Comparison of ENCODE assay signal across 1 cellular context in genomic region chr4:78656968-78657445, GRCh38.
TF ChIP-seq lines count a peak whose summit lies in the region.

No MANE protein-coding gene starts in this region.

TF ChIP-seq in K562, 482 proteins besides CTCF, POLR2A, EP300 and RAD21 (continued from another document and continues in another):
- TF ChIP-seq THAP7 (CRISPR knock-in tag; IDR thresholded peaks at IDR 0.05), result no peak
- TF ChIP-seq HNRNPLL (IDR thresholded peaks at IDR 0.05; ENCODE audit: low read depth, low read length, poor library complexity, severe bottlenecking), result no peak
- TF ChIP-seq RBFOX2 (IDR thresholded peaks at IDR 0.05; ENCODE audit: low read depth, low read length), result peak; percentile 25; the same call in 1 of the 2 replicates
- TF ChIP-seq ZBTB12 (CRISPR knock-in tag; IDR thresholded peaks at IDR 0.05), result no peak
- no peak for TF ChIP-seq ZNF518B (CRISPR knock-in tag; IDR thresholded peaks at IDR 0.05)
- TF ChIP-seq SREBF2 (CRISPR knock-in tag; IDR thresholded peaks at IDR 0.05), result no peak
- TF ChIP-seq ZNF143 (CRISPR knock-in tag; IDR thresholded peaks at IDR 0.05), result no peak
- no peak for TF ChIP-seq ZNF766 (CRISPR knock-in tag; conservative IDR thresholded peaks at IDR 0.05)
- TF ChIP-seq DACH1 (IDR thresholded peaks at IDR 0.05; ENCODE audit: partially characterized antibody), result no peak
- no peak for TF ChIP-seq TSC22D4 (tag; IDR thresholded peaks at IDR 0.05)
- peak; percentile 66; the same call in 1 of the 2 replicates for TF ChIP-seq ATF3 (IDR thresholded peaks at IDR 0.05)
- TF ChIP-seq ATF3 (CRISPR knock-in tag; conservative IDR thresholded peaks at IDR 0.05), result no peak
- no peak for TF ChIP-seq PRMT5 (CRISPR knock-in tag; IDR thresholded peaks at IDR 0.05)
- TF ChIP-seq DPF2 (IDR thresholded peaks at IDR 0.05), result no peak
- no peak for TF ChIP-seq ZNF639 (CRISPR knock-in tag; conservative IDR thresholded peaks at IDR 0.05 in 1 of 2, IDR thresholded peaks at IDR 0.05 in 1 of 2)
- TF ChIP-seq DDX20 (tag; IDR thresholded peaks at IDR 0.05; ENCODE audit: low read depth), result no peak
- no peak for TF ChIP-seq TEAD1 (CRISPR knock-in tag; IDR thresholded peaks at IDR 0.05)
- no peak for TF ChIP-seq HBP1 (CRISPR knock-in tag; IDR thresholded peaks at IDR 0.05)
- TF ChIP-seq HDAC2 (IDR thresholded peaks at IDR 0.05), result no peak
- TF ChIP-seq NCOA6 (IDR thresholded peaks at IDR 0.05), result no peak
- no peak for TF ChIP-seq RHOXF2B (CRISPR knock-in tag; conservative IDR thresholded peaks at IDR 0.05)
- no peak for TF ChIP-seq ZNF551 (CRISPR knock-in tag; IDR thresholded peaks at IDR 0.05)
- no peak for TF ChIP-seq NFIC (IDR thresholded peaks at IDR 0.05)
- no peak for TF ChIP-seq MYBL2 (IDR thresholded peaks at IDR 0.05; ENCODE audit: low read depth)
- no peak for TF ChIP-seq MYBL2 (CRISPR knock-in tag; IDR thresholded peaks at IDR 0.05; ENCODE audit: borderline replicate concordance)
- TF ChIP-seq KLF6 (CRISPR knock-in tag; IDR thresholded peaks at IDR 0.05; ENCODE audit: borderline replicate concordance), result no peak
- TF ChIP-seq ZNF79 (CRISPR knock-in tag; IDR thresholded peaks at IDR 0.05; ENCODE audit: low read depth), result no peak
- TF ChIP-seq ZC3H8 (IDR thresholded peaks at IDR 0.05), result no peak
- TF ChIP-seq TAF1 (IDR thresholded peaks at IDR 0.05; ENCODE audit: control insufficient read depth, extremely low read depth, insufficient read depth, low read length, severe bottlenecking), result no peak
- TF ChIP-seq RBM34 (IDR thresholded peaks at IDR 0.05; ENCODE audit: borderline replicate concordance, insufficient read depth, low read length), result no peak
- TF ChIP-seq ZNF717 (CRISPR knock-in tag; IDR thresholded peaks at IDR 0.05), result no peak
- no peak for TF ChIP-seq RBBP5 (IDR thresholded peaks at IDR 0.05; ENCODE audit: borderline replicate concordance, insufficient read depth, low read length, poor library complexity, severe bottlenecking)
- TF ChIP-seq ZC3H4 (CRISPR knock-in tag; IDR thresholded peaks at IDR 0.05; ENCODE audit: borderline replicate concordance), result no peak
- no peak for TF ChIP-seq MEIS2 (IDR thresholded peaks at IDR 0.05; ENCODE audit: partially characterized antibody)
- no peak for TF ChIP-seq ZNF212 (CRISPR knock-in tag; IDR thresholded peaks at IDR 0.05)
- TF ChIP-seq ZNF174 (CRISPR knock-in tag; IDR thresholded peaks at IDR 0.05), result no peak
- TF ChIP-seq NELFE (IDR thresholded peaks at IDR 0.05; ENCODE audit: insufficient read depth, insufficient read length), result no peak
- no peak for TF ChIP-seq SUPT5H (IDR thresholded peaks at IDR 0.05)
- no peak for TF ChIP-seq CGGBP1 (CRISPR knock-in tag; IDR thresholded peaks at IDR 0.05)
- no peak for TF ChIP-seq ZBTB26 (CRISPR knock-in tag; IDR thresholded peaks at IDR 0.05)
- no peak for TF ChIP-seq CBFA2T3 (IDR thresholded peaks at IDR 0.05)
- TF ChIP-seq RBM15 (IDR thresholded peaks at IDR 0.05; ENCODE audit: insufficient read depth, low read length), result no peak
- no peak for TF ChIP-seq YBX1 (IDR thresholded peaks at IDR 0.05)
- peak; percentile 34; the same call in 1 of the 2 replicates for TF ChIP-seq PHTF2 (CRISPR knock-in tag; IDR thresholded peaks at IDR 0.05)
- no peak for TF ChIP-seq PHF8 (IDR thresholded peaks at IDR 0.05; ENCODE audit: borderline replicate concordance, low read length)
- TF ChIP-seq MTA3 (IDR thresholded peaks at IDR 0.05; ENCODE audit: borderline replicate concordance), result peak; percentile 31; the same call in 1 of the 2 replicates
- TF ChIP-seq TBP (optimal IDR thresholded peaks at IDR 0.05; ENCODE audit: low read depth, low read length), result no peak
- no peak for TF ChIP-seq ZBTB9 (CRISPR knock-in tag; IDR thresholded peaks at IDR 0.05)
- no peak for TF ChIP-seq TEAD2 (tag; IDR thresholded peaks at IDR 0.05)
- TF ChIP-seq ETV5 (CRISPR knock-in tag; IDR thresholded peaks at IDR 0.05; ENCODE audit: low read depth), result no peak
- TF ChIP-seq ERF (CRISPR knock-in tag; IDR thresholded peaks at IDR 0.05), result no peak
- TF ChIP-seq ZFP1 (CRISPR knock-in tag; IDR thresholded peaks at IDR 0.05), result no peak
- peak in 1 of 2 experiments; percentile 71; a peak in 1 of 4 replicates for TF ChIP-seq ARNT (IDR thresholded peaks at IDR 0.05)
- TF ChIP-seq SETDB1 (IDR thresholded peaks at IDR 0.05; ENCODE audit: low read length), result no peak
- peak; percentile 34; the same call in 1 of the 2 replicates for TF ChIP-seq SMARCE1 (IDR thresholded peaks at IDR 0.05)
- no peak for TF ChIP-seq GTF2A2 (tag; IDR thresholded peaks at IDR 0.05)
- TF ChIP-seq ZNF239 (CRISPR knock-in tag; IDR thresholded peaks at IDR 0.05), result no peak
- TF ChIP-seq CLOCK (CRISPR knock-in tag; IDR thresholded peaks at IDR 0.05; ENCODE audit: borderline replicate concordance), result no peak
- TF ChIP-seq TRIM24 (IDR thresholded peaks at IDR 0.05), result 0 out of 4 replicates have a peak, but pooled peaks of 1 of the 2 experiments have one; percentile 28
- TF ChIP-seq ZSCAN29 (IDR thresholded peaks at IDR 0.05), result no peak
- TF ChIP-seq SIRT6 (IDR thresholded peaks at IDR 0.05; ENCODE audit: low read depth, low read length), result no peak
- no peak for TF ChIP-seq SREBF1 (IDR thresholded peaks at IDR 0.05; ENCODE audit: borderline replicate concordance, low read depth, low read length)
